ENCODE assay signal across 8 cellular contexts in genomic region chr1:59506952-59507351, GRCh38.
DNase-seq lines count a peak whose midpoint lies in the region; ATAC-seq and TF ChIP-seq lines count a peak whose summit lies in the region.

No MANE protein-coding gene starts in this region.

- H3K36me3 ChIP-seq in mucosa of descending colon (ENCODE audit: low read depth) = no peaks in the 10 kb centered on the region

- H3K4me3 ChIP-seq in mucosa of descending colon (no peak overlapping the region), lower leg skin (ENCODE audit: low read depth, poor library complexity, severe bottlenecking) (no peak overlapping the region)

- intact Hi-C loops in mucosa of descending colon (cut with DNase I, micrococcal nuclease) (no loop called here), lower leg skin (cut with DNase I; ENCODE audit: low total_unique reads) (no loop called here)

- TF ChIP-seq CTCF in mucosa of descending colon (IDR thresholded peaks at IDR 0.05) = no peak
- TF ChIP-seq CTCF in lower leg skin (IDR thresholded peaks at IDR 0.05) = no peak

- ATAC-seq in GM18867 (IDR thresholded peaks at IDR 0.05; ENCODE audit: unreplicated experiment) = peak; percentile 77
- peak; percentile 95 for ATAC-seq in HG02938 (IDR thresholded peaks at IDR 0.05; ENCODE audit: unreplicated experiment)
- ATAC-seq in mucosa of descending colon = peak; percentile 91

- WGBS in lower leg skin, 2 donors = 26 to 31% methylated on average over 3 of the region's 3 CpGs

- no peaks in the 10 kb centered on the region for H3K9me3 ChIP-seq in mucosa of descending colon

- H3K4me1 ChIP-seq in mucosa of descending colon (ENCODE audit: low read depth) = no peaks in the 10 kb centered on the region

- no peak for TF ChIP-seq POLR2A in lower leg skin (IDR thresholded peaks at IDR 0.05)

- DNase-seq in SKM-1 (lab: John Stamatoyannopoulos, UW; ENCODE audit: unreplicated experiment) = peak; percentile 56
- peak in 1 of 3 donors; percentile 22 for DNase-seq in mucosa of descending colon
- no peak for DNase-seq in NCI-H345 treated with DMSO at 0.1 percent for 48 hours (lab: John Stamatoyannopoulos, UW; ENCODE audit: unreplicated experiment)
- DNase-seq in activated CD4-positive, alpha-beta T cell treated with anti-CD3 and anti-CD28 coated beads, Interleukin-2, amount 50 U/mL, for 1 hour = no peak
- DNase-seq in lower leg skin (ENCODE audit: low spot score in 2 of 2) = no peak
- DNase-seq in NCI-H526 (lab: John Stamatoyannopoulos, UW) = no peak
